14 cellular contexts compared by ENCODE assay signal in genomic region chr21:36544545-36544944, GRCh38.
DNase-seq lines count a peak whose midpoint lies in the region; ATAC-seq and TF ChIP-seq lines count a peak whose summit lies in the region.
"Had no signal": no experiment of that assay in that cellular context is flagged by ENCODE, and none has a peak within 500 bp of the region (broad histone marks: within the 10 kb centered on the region; RNA-seq: fewer than 3 reads in every experiment).

No MANE protein-coding gene starts in this region.

- H3K4me3 ChIP-seq in liver (ENCODE audit: low read depth in 1 of 3, low read length in 3 of 3) = no peak overlapping the region
- H3K4me3 ChIP-seq: A549 had no signal

- H3K9ac ChIP-seq in liver (ENCODE audit: low read depth in 1 of 2, low read length in 2 of 2) = no peak overlapping the region

- H3K36me3 ChIP-seq in liver (ENCODE audit: control insufficient read depth in 4 of 4, insufficient read depth in 3 of 4, low read depth in 1 of 4, low read length in 3 of 4) = no peaks in the 10 kb centered on the region

- TF ChIP-seq CTCF in liver (IDR thresholded peaks at IDR 0.05; ENCODE audit: low read depth, low read length, missing input control) = no peak

- H3K9me3 ChIP-seq in liver (ENCODE audit: control insufficient read depth in 4 of 4, low read length in 3 of 4) = no peaks in the 10 kb centered on the region
- H3K9me3 ChIP-seq: A549 had no signal

- no peak for TF ChIP-seq RAD21 in liver (IDR thresholded peaks at IDR 0.05)

- H3K27me3 ChIP-seq in liver (ENCODE audit: control insufficient read depth in 4 of 4, insufficient read depth in 4 of 4, low read length in 3 of 4) = no peaks in the 10 kb centered on the region

- H3K4me1 ChIP-seq in liver (ENCODE audit: control insufficient read depth in 4 of 4, insufficient read depth in 4 of 4, low read length in 3 of 4) = peaks cover 11 to 41% (median 34%) of the 10 kb centered on the region in 4 donors
- H3K4me1 ChIP-seq: A549 had no signal

- WGBS in liver = 29% methylated on average over 9 of the region's 9 CpGs

- H3K27ac ChIP-seq in liver (ENCODE audit: low read depth in 1 of 2, low read length in 2 of 2) = peak overlapping the region; percentile 54 to 55
- H3K27ac ChIP-seq: A549, HL-60 had no signal

- ATAC-seq in SK-N-SH treated with all-trans-retinoic acid at 6 μM for 48 hours (peak; percentile 31), GM18519 (IDR thresholded peaks at IDR 0.05; ENCODE audit: low FRiP score, unreplicated experiment) (no peak)
- ATAC-seq: CD8-positive, alpha-beta T cell; HCT116 had no signal

- DNase-seq in NCI-H526 treated with DMSO at 0.1 percent for 48 hours (lab: John Stamatoyannopoulos, UW) (peak; percentile 56), nucleus accumbens (lab: John Stamatoyannopoulos, UW) (no peak), SW480 (ENCODE audit: low spot score) (no peak)
- DNase-seq: COR-L47, DMS153, DMS79 treated with DMSO at 0.1 percent for 48 hours, EL had no signal

TF ChIP-seq in SK-N-SH treated with all-trans-retinoic acid at 6 μM for 48 hours, 23 proteins besides CTCF, POLR2A, EP300 and RAD21:
- TF ChIP-seq ISL1 (CRISPR knock-in tag; IDR thresholded peaks at IDR 0.05) = no peak
- no peak for TF ChIP-seq ZNF8 (CRISPR knock-in tag; IDR thresholded peaks at IDR 0.05)
- TF ChIP-seq TSHZ2 (CRISPR knock-in tag; IDR thresholded peaks at IDR 0.05) = no peak
- TF ChIP-seq POU6F1 (CRISPR knock-in tag; IDR thresholded peaks at IDR 0.05; ENCODE audit: borderline replicate concordance, low read depth) = no peak
- no peak for TF ChIP-seq CSRNP3 (CRISPR knock-in tag; IDR thresholded peaks at IDR 0.05)
- peak; percentile 50; the same call in 1 of the 2 replicates for TF ChIP-seq TCF4 (CRISPR knock-in tag; IDR thresholded peaks at IDR 0.05; ENCODE audit: borderline replicate concordance)
TF ChIP-seq in SK-N-SH treated with all-trans-retinoic acid at 6 μM for 48 hours: peak in this region for 1.

TF ChIP-seq in liver, 16 proteins besides CTCF, POLR2A, EP300 and RAD21:
- no peak for TF ChIP-seq EGR1 (IDR thresholded peaks at IDR 0.05; ENCODE audit: low read depth in 2 of 2)
- peak; percentile 76 for TF ChIP-seq HNF4A (conservative IDR thresholded peaks at IDR 0.05)
- peak; percentile 54 to 69 for TF ChIP-seq RXRA (IDR thresholded peaks at IDR 0.05)
- peak in 1 of 2 donors; percentile 15 for TF ChIP-seq JUND (IDR thresholded peaks at IDR 0.05)
- peak; percentile 31 for TF ChIP-seq SP1 (IDR thresholded peaks at IDR 0.05)
